ENCODE assay signal across 25 cellular contexts in the genomic region with DNA sequence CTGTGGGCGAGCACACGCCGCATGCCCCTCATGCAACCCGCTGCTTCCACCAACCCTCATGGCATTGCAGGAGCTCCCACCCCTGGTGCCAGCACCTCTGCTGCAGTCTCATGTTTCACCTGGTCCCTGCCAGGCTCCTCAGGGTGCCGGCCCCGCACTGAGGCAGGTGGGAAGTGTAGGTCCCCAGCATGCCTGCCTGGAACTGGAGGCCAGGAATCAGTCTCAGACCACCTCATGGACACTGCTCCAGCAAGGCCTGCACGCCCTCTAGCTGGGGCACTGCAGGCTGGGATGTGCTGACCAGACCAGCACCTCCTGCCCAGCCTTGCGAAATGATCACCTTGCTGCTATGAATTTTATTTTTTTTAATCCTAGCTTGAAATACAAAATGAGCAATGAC. TPM values are rescaled to one million over a fixed set of nuclear protein-coding genes. Genes with fewer than 3 reads are reported as not detected.
"Had no signal": no experiment of that assay in that cellular context is flagged by ENCODE, and none has a peak within 500 bp of the region (broad histone marks: within the 10 kb centered on the region; RNA-seq: fewer than 3 reads in every experiment).

No MANE protein-coding gene starts in this region.

- H3K4me3 ChIP-seq: esophagus squamous epithelium, heart left ventricle, suprapubic skin, thyroid gland, uterus had no signal

- ATAC-seq: effector memory CD8-positive, alpha-beta T cell; foreskin keratinocyte; heart left ventricle; left colon; left ventricle myocardium superior; naive thymus-derived CD4-positive, alpha-beta T cell; stimulated activated naive CD8-positive, alpha-beta T cell treated with anti-CD3 and anti-CD28 coated beads, Interleukin-15, Interleukin-2, amounts not matched to agents 100 U/mL and 50 U/mL, for 24 hours had no signal

- H3K36me3 ChIP-seq: esophagus squamous epithelium, heart left ventricle, neutrophil, suprapubic skin, thyroid gland, uterus had no signal

- H3K27ac Mint-ChIP-seq: dendritic cell treated with granulocyte-macrophage colony-stimulating factor and Interleukin-4, amounts not matched to agents 40 ng/mL and 50 ng/mL, for 4 days; effector memory CD8-positive, alpha-beta T cell; naive thymus-derived CD4-positive, alpha-beta T cell; nephron progenitor cell; type B pancreatic cell had no signal

- DNase-seq: effector memory CD8-positive, alpha-beta T cell; esophagus squamous epithelium; foreskin keratinocyte; heart left ventricle; hippocampal formation; left colon; left ventricle myocardium superior; naive thymus-derived CD4-positive, alpha-beta T cell; nephron progenitor cell; posterior cingulate gyrus; small intestine; stimulated activated CD4-positive, alpha-beta T cell treated with anti-CD3 and anti-CD28 coated beads, Interleukin-12 subunit alpha, Interleukin-12 subunit beta, amount 100 ng/mL, for 4 hours; stimulated activated naive CD8-positive, alpha-beta T cell treated with anti-CD3 and anti-CD28 coated beads, Interleukin-15, Interleukin-2, amounts not matched to agents 100 U/mL and 50 U/mL, for 24 hours; thyroid gland; uterus had no signal

- H3K4me1 Mint-ChIP-seq: nephron progenitor cell had no signal

- H3K27me3 ChIP-seq: esophagus squamous epithelium, foreskin keratinocyte, suprapubic skin, thyroid gland, uterus had no signal

- H3K36me3 Mint-ChIP-seq: type B pancreatic cell had no signal

- H3K4me1 ChIP-seq: esophagus squamous epithelium, foreskin keratinocyte, heart left ventricle, suprapubic skin, thyroid gland, uterus had no signal

- H3K9me3 ChIP-seq: neutrophil, thyroid gland, uterus had no signal

- H3K4me3 Mint-ChIP-seq: dendritic cell treated with granulocyte-macrophage colony-stimulating factor and Interleukin-4, amounts not matched to agents 40 ng/mL and 50 ng/mL, for 4 days; effector memory CD8-positive, alpha-beta T cell; naive thymus-derived CD4-positive, alpha-beta T cell; nephron progenitor cell; type B pancreatic cell had no signal

- H3K27ac ChIP-seq: esophagus squamous epithelium, foreskin keratinocyte, heart left ventricle, neutrophil, suprapubic skin, thyroid gland, uterus had no signal

- H3K9me3 Mint-ChIP-seq: type B pancreatic cell had no signal

- H3K27me3 Mint-ChIP-seq: type B pancreatic cell had no signal

RNA-seq across cellular contexts. Expression of gene OCA2, which starts 39.1 kb away (rescaled TPM):
- total RNA-seq: epithelial cell of proximal tubule; glomerular endothelial cell; lung microvascular endothelial cell; mesenteric fat pad; naive thymus-derived CD4-positive, alpha-beta T cell; osteoblast; pulmonary artery endothelial cell had no signal
- polyA plus RNA-seq: naive thymus-derived CD4-positive, alpha-beta T cell had no signal
